9 cellular contexts compared by ENCODE assay signal in genomic region chr20:62977613-62978558, GRCh38. TPM values are rescaled to one million over a fixed set of nuclear protein-coding genes. Genes with fewer than 3 reads are reported as not detected.
DNase-seq lines count a peak whose midpoint lies in the region; ATAC-seq and TF ChIP-seq lines count a peak whose summit lies in the region.
"Had no signal": no experiment of that assay in that cellular context is flagged by ENCODE, and none has a peak within 500 bp of the region (broad histone marks: within the 10 kb centered on the region; RNA-seq: fewer than 3 reads in every experiment).

No MANE protein-coding gene starts in this region.

- H3K4me1 ChIP-seq in BE2C: no peaks in the 10 kb centered on the region

- H3K27me3 ChIP-seq in BE2C: peaks cover 66% of the 10 kb centered on the region

- ATAC-seq in GM18909 (IDR thresholded peaks at IDR 0.05; ENCODE audit: poor library complexity, unreplicated experiment) (peak; percentile 58), HG03060 (IDR thresholded peaks at IDR 0.05; ENCODE audit: low read depth, unreplicated experiment) (peak; percentile 50)

- H3K9me3 ChIP-seq in BE2C: no peaks in the 10 kb centered on the region

- peak; percentile 93 for DNase-seq in RPMI8226
- peak; percentile 51 for DNase-seq in activated gamma-delta T cell treated with anti-CD3 and anti-CD28 coated beads, Interleukin-2, amount 50 U/mL, for 16 hours (ENCODE audit: low read depth)
- DNase-seq in stimulated activated CD8-positive, alpha-beta memory T cell treated with anti-CD3 and anti-CD28 coated beads, Interleukin-15, amount 100 ng/mL, for 48 hours (ENCODE audit: low read depth in 2 of 2): peak; percentile 42 to 66
- no peak for DNase-seq in BE2C
- DNase-seq in NCI-H524 (lab: John Stamatoyannopoulos, UW): no peak

- TF ChIP-seq CTCF in BE2C (IDR thresholded peaks at IDR 0.05; ENCODE audit: low read depth, low read length): no peak

- H3K4me3 ChIP-seq in BE2C (ENCODE audit: low read depth, low read length): no peak overlapping the region

- H3K36me3 ChIP-seq in BE2C: no peaks in the 10 kb centered on the region

RNA-seq across cellular contexts. Expression of gene SLC17A9, which starts 25.4 kb away (rescaled TPM):
- polyA plus RNA-seq in BE2C (2012; ENCODE audit: insufficient read depth, insufficient read length, low read depth): 10.3 TPM
- polyA plus RNA-seq: neural cell had no signal

RNA-seq across cellular contexts. Expression of gene BHLHE23, which starts 28.9 kb away (rescaled TPM):
- not detected for polyA plus RNA-seq in BE2C (2012; ENCODE audit: insufficient read depth, insufficient read length, low read depth)
- polyA plus RNA-seq: adipose tissue, neural cell had no signal

RNA-seq across cellular contexts. Expression of gene GID8, which starts 39.9 kb away (rescaled TPM):
- 85.9 TPM for polyA plus RNA-seq in BE2C (2012; ENCODE audit: insufficient read depth, insufficient read length, low read depth)

RNA-seq across cellular contexts. Expression of gene DIDO1, which starts 51.6 kb away (rescaled TPM):
- polyA plus RNA-seq in BE2C (2012; ENCODE audit: insufficient read depth, insufficient read length, low read depth): 78.2 TPM

Comparison
In these comparisons a context has a peak if more than half of its experiments do, and no peak if none do; other contexts are left out.
1. DNase-seq: peak in RPMI8226 (single experiment), activated gamma-delta T cell treated with anti-CD3 and anti-CD28 coated beads, Interleukin-2, amount 50 U/mL, for 16 hours (single experiment) and stimulated activated CD8-positive, alpha-beta memory T cell treated with anti-CD3 and anti-CD28 coated beads, Interleukin-15, amount 100 ng/mL, for 48 hours (2 of 2); none in BE2C (single experiment) and NCI-H524 (0 of 2).